Comparison of ENCODE assay signal across 9 cellular contexts in the genomic region with DNA sequence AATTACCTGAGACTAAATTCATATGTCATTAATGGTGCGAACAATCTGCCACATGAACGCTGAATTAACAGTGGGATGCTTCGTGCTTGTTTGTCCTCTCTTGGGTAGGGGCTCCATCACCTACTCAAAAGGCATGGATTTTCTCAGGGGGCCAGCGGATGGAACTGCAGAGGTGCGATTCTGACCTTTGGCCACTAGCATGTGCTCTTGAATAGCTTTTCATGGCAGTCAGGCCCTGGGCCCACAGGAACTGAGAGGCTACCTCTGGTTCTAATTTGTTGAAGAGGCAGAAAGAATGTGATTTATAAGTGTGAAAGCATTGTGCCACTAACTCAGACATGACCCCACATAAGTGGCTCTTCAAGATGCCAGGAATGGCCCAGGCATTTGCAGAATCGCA.
DNase-seq lines count a peak whose midpoint lies in the region; ATAC-seq and TF ChIP-seq lines count a peak whose summit lies in the region.
"Had no signal": no experiment of that assay in that cellular context is flagged by ENCODE, and none has a peak within 500 bp of the region (broad histone marks: within the 10 kb centered on the region; RNA-seq: fewer than 3 reads in every experiment).

No MANE protein-coding gene starts in this region.

- H3K4me1 Mint-ChIP-seq in activated CD8-positive, alpha-beta T cell treated with anti-CD3 and anti-CD28 coated beads for 36 hours (ENCODE audit: low read depth), result no peaks in the 10 kb centered on the region
- no peaks in the 10 kb centered on the region for H3K4me1 Mint-ChIP-seq in activated CD8-positive, alpha-beta T cell treated with anti-CD3 and anti-CD28 coated beads, Interleukin-2, amount 10 ng/mL, durations not matched to agents 7 days and 5 days (ENCODE audit: low read depth)
- H3K4me1 Mint-ChIP-seq in activated naive CD8-positive, alpha-beta T cell treated with anti-CD3 and anti-CD28 coated beads for 36 hours, result no peaks in the 10 kb centered on the region
- H3K4me1 Mint-ChIP-seq: activated naive CD4-positive, alpha-beta T cell treated with anti-CD3 and anti-CD28 coated beads, Interleukin-2, amount 50 U/mL, for 24 hours had no signal

- TF ChIP-seq POLR2A in right lobe of liver (IDR thresholded peaks at IDR 0.05), result no peak

- H3K27ac Mint-ChIP-seq in activated CD8-positive, alpha-beta T cell treated with anti-CD3 and anti-CD28 coated beads for 36 hours, result no peak overlapping the region
- H3K27ac Mint-ChIP-seq in activated CD8-positive, alpha-beta T cell treated with anti-CD3 and anti-CD28 coated beads, Interleukin-2, amount 10 ng/mL, durations not matched to agents 7 days and 5 days, result no peak overlapping the region
- no peak overlapping the region for H3K27ac Mint-ChIP-seq in activated naive CD8-positive, alpha-beta T cell treated with anti-CD3 and anti-CD28 coated beads for 36 hours
- H3K27ac Mint-ChIP-seq: activated naive CD4-positive, alpha-beta T cell treated with anti-CD3 and anti-CD28 coated beads, Interleukin-2, amount 50 U/mL, for 24 hours had no signal

- ATAC-seq in activated CD8-positive, alpha-beta T cell treated with anti-CD3 and anti-CD28 coated beads for 36 hours, result no peak
- no peak for ATAC-seq in activated CD8-positive, alpha-beta T cell treated with anti-CD3 and anti-CD28 coated beads, Interleukin-2, amount 10 ng/mL, durations not matched to agents 7 days and 5 days
- ATAC-seq in right lobe of liver, result peak; percentile 56 to 77 (median 62)
- ATAC-seq in GM21390 (IDR thresholded peaks at IDR 0.05; ENCODE audit: unreplicated experiment), result no peak

- peaks cover 15% of the 10 kb centered on the region for H3K27me3 Mint-ChIP-seq in activated CD8-positive, alpha-beta T cell treated with anti-CD3 and anti-CD28 coated beads for 36 hours
- peaks cover 3% of the 10 kb centered on the region for H3K27me3 Mint-ChIP-seq in activated CD8-positive, alpha-beta T cell treated with anti-CD3 and anti-CD28 coated beads, Interleukin-2, amount 10 ng/mL, durations not matched to agents 7 days and 5 days (ENCODE audit: low read depth)
- H3K27me3 Mint-ChIP-seq in activated naive CD8-positive, alpha-beta T cell treated with anti-CD3 and anti-CD28 coated beads for 36 hours, result peaks cover 30% of the 10 kb centered on the region

- peak; percentile 13 for DNase-seq in activated CD8-positive, alpha-beta T cell treated with anti-CD3 and anti-CD28 coated beads for 36 hours
- DNase-seq in activated CD8-positive, alpha-beta T cell treated with anti-CD3 and anti-CD28 coated beads, Interleukin-2, amount 10 ng/mL, durations not matched to agents 7 days and 5 days, result no peak
- DNase-seq in HPDE6-E6E7 (ENCODE audit: extremely low spot score) (peak; percentile 52), right lobe of liver (peak in 1 of 3 donors; percentile 24), NCI-H2029 treated with DMSO at 0.1 percent for 48 hours (lab: John Stamatoyannopoulos, UW) (no peak), NK-92 (lab: John Stamatoyannopoulos, UW; ENCODE audit: unreplicated experiment) (no peak)
- peak; percentile 3 for DNase-seq in activated naive CD8-positive, alpha-beta T cell treated with anti-CD3 and anti-CD28 coated beads for 36 hours

- H3K4me1 ChIP-seq in right lobe of liver, result no peaks in the 10 kb centered on the region

- peak; percentile 24 for TF ChIP-seq CTCF in activated CD8-positive, alpha-beta T cell treated with anti-CD3 and anti-CD28 coated beads for 36 hours (IDR thresholded peaks at IDR 0.05)
- peak; percentile 21 to 47 (median 38) for TF ChIP-seq CTCF in right lobe of liver (IDR thresholded peaks at IDR 0.05)

- 17% methylated on average over 6 of the region's 6 CpGs for WGBS in right lobe of liver (ENCODE audit: insufficient coverage, low coverage, low lambda C conversion rate, missing lambda C conversion rate)

- no peak overlapping the region for H3K4me3 Mint-ChIP-seq in activated CD8-positive, alpha-beta T cell treated with anti-CD3 and anti-CD28 coated beads for 36 hours
- no peak overlapping the region for H3K4me3 Mint-ChIP-seq in activated CD8-positive, alpha-beta T cell treated with anti-CD3 and anti-CD28 coated beads, Interleukin-2, amount 10 ng/mL, durations not matched to agents 7 days and 5 days
- H3K4me3 Mint-ChIP-seq in activated naive CD8-positive, alpha-beta T cell treated with anti-CD3 and anti-CD28 coated beads for 36 hours, result no peak overlapping the region
- H3K4me3 Mint-ChIP-seq: activated naive CD4-positive, alpha-beta T cell treated with anti-CD3 and anti-CD28 coated beads, Interleukin-2, amount 50 U/mL, for 24 hours had no signal

- H3K27me3 ChIP-seq in right lobe of liver, result no peaks in the 10 kb centered on the region

- POLR2A ChIA-PET in activated CD8-positive, alpha-beta T cell treated with anti-CD3 and anti-CD28 coated beads for 36 hours (lab: Charles Lee), result no interaction called here
- POLR2A ChIA-PET in activated CD8-positive, alpha-beta T cell treated with anti-CD3 and anti-CD28 coated beads, Interleukin-2, amount 10 ng/mL, durations not matched to agents 7 days and 5 days (lab: Charles Lee), result no interaction called here

- H3K4me3 ChIP-seq in right lobe of liver, result no peak overlapping the region

- no peaks in the 10 kb centered on the region for H3K9me3 Mint-ChIP-seq in activated CD8-positive, alpha-beta T cell treated with anti-CD3 and anti-CD28 coated beads for 36 hours
- H3K9me3 Mint-ChIP-seq in activated CD8-positive, alpha-beta T cell treated with anti-CD3 and anti-CD28 coated beads, Interleukin-2, amount 10 ng/mL, durations not matched to agents 7 days and 5 days (ENCODE audit: insufficient read depth), result no peaks in the 10 kb centered on the region
- H3K9me3 Mint-ChIP-seq in activated naive CD8-positive, alpha-beta T cell treated with anti-CD3 and anti-CD28 coated beads for 36 hours, result no peaks in the 10 kb centered on the region
- H3K9me3 Mint-ChIP-seq: activated naive CD4-positive, alpha-beta T cell treated with anti-CD3 and anti-CD28 coated beads, Interleukin-2, amount 50 U/mL, for 24 hours had no signal

- no peaks in the 10 kb centered on the region for H3K36me3 Mint-ChIP-seq in activated CD8-positive, alpha-beta T cell treated with anti-CD3 and anti-CD28 coated beads for 36 hours (ENCODE audit: low read depth)
- H3K36me3 Mint-ChIP-seq in activated CD8-positive, alpha-beta T cell treated with anti-CD3 and anti-CD28 coated beads, Interleukin-2, amount 10 ng/mL, durations not matched to agents 7 days and 5 days (ENCODE audit: low read depth), result no peaks in the 10 kb centered on the region
- H3K36me3 Mint-ChIP-seq in activated naive CD8-positive, alpha-beta T cell treated with anti-CD3 and anti-CD28 coated beads for 36 hours, result no peaks in the 10 kb centered on the region
- H3K36me3 Mint-ChIP-seq: activated naive CD4-positive, alpha-beta T cell treated with anti-CD3 and anti-CD28 coated beads, Interleukin-2, amount 50 U/mL, for 24 hours had no signal

- intact Hi-C loops in activated CD8-positive, alpha-beta T cell treated with anti-CD3 and anti-CD28 coated beads for 36 hours (cut with micrococcal nuclease), result no loop called here
- intact Hi-C loops in right lobe of liver (cut with DNase I), result no loop called here

- no peaks in the 10 kb centered on the region for H3K9me3 ChIP-seq in right lobe of liver

- H3K36me3 ChIP-seq in right lobe of liver, result no peaks in the 10 kb centered on the region

- CTCF ChIA-PET in activated CD8-positive, alpha-beta T cell treated with anti-CD3 and anti-CD28 coated beads for 36 hours (lab: Charles Lee), result no interaction called here
- CTCF ChIA-PET in activated CD8-positive, alpha-beta T cell treated with anti-CD3 and anti-CD28 coated beads, Interleukin-2, amount 10 ng/mL, durations not matched to agents 7 days and 5 days (lab: Charles Lee), result interaction anchor here (1.4 kb wide), 1 partner anchor 484 kb away, joined by 3 read pairs; no protein-coding TSS in a partner anchor

- no peak overlapping the region for H3K27ac ChIP-seq in right lobe of liver

Comparison
In these comparisons a context has a peak if more than half of its experiments do, and no peak if none do; other contexts are left out.
1. DNase-seq: peak in activated CD8-positive, alpha-beta T cell treated with anti-CD3 and anti-CD28 coated beads for 36 hours (single experiment), HPDE6-E6E7 (single experiment) and activated naive CD8-positive, alpha-beta T cell treated with anti-CD3 and anti-CD28 coated beads for 36 hours (single experiment); none in activated CD8-positive, alpha-beta T cell treated with anti-CD3 and anti-CD28 coated beads, Interleukin-2, amount 10 ng/mL, durations not matched to agents 7 days and 5 days (single experiment), NCI-H2029 treated with DMSO at 0.1 percent for 48 hours (single experiment) and NK-92 (single experiment).
2. ATAC-seq: peak in right lobe of liver (4 of 4); none in activated CD8-positive, alpha-beta T cell treated with anti-CD3 and anti-CD28 coated beads for 36 hours (single experiment), activated CD8-positive, alpha-beta T cell treated with anti-CD3 and anti-CD28 coated beads, Interleukin-2, amount 10 ng/mL, durations not matched to agents 7 days and 5 days (single experiment) and GM21390 (single experiment).